ENCODE assay signal across 21 cellular contexts in genomic region chr2:210072493-210072892, GRCh38.
DNase-seq lines count a peak whose midpoint lies in the region; ATAC-seq, FAIRE-seq and TF ChIP-seq lines count a peak whose summit lies in the region.
"Had no signal": no experiment of that assay in that cellular context is flagged by ENCODE, and none has a peak within 500 bp of the region (broad histone marks: within the 10 kb centered on the region; RNA-seq: fewer than 3 reads in every experiment).

No MANE protein-coding gene starts in this region.

- no peak overlapping the region for H3K9ac ChIP-seq in endodermal cell (ENCODE audit: extremely low read depth, low read length, poor library complexity, severe bottlenecking)

- H3K27me3 ChIP-seq in endodermal cell (ENCODE audit: control insufficient read depth, insufficient read depth, low read length, poor library complexity, severe bottlenecking) = no peaks in the 10 kb centered on the region
- H3K27me3 ChIP-seq: brain microvascular endothelial cell, thyroid gland had no signal

- no peak overlapping the region for H3K27ac ChIP-seq in endodermal cell (ENCODE audit: low read depth, low read length)
- H3K27ac ChIP-seq: brain microvascular endothelial cell, thyroid gland, VCaP had no signal

- no peak overlapping the region for H3K27ac Mint-ChIP-seq in endodermal cell
- H3K27ac Mint-ChIP-seq: HFFc6; stimulated activated naive CD8-positive, alpha-beta T cell treated with anti-CD3 and anti-CD28 coated beads, Interleukin-15, Interleukin-2, amounts not matched to agents 100 ng/mL and 50 ng/mL, for 24 hours; T-helper 2 cell treated with Interferon-gamma antibody and Interleukin-4, amounts not matched to agents 5 μg/mL and 100 μg/mL, for 36 hours had no signal

- H3K9me3 ChIP-seq in endodermal cell (ENCODE audit: control insufficient read depth, low read length) = no peaks in the 10 kb centered on the region
- H3K9me3 ChIP-seq: thyroid gland had no signal

- H3K36me3 ChIP-seq in endodermal cell (ENCODE audit: control insufficient read depth, insufficient read depth, low read length) = peaks cover 3% of the 10 kb centered on the region
- H3K36me3 ChIP-seq: brain microvascular endothelial cell, thyroid gland had no signal

- no peaks in the 10 kb centered on the region for H3K27me3 Mint-ChIP-seq in endodermal cell (ENCODE audit: insufficient read depth)
- H3K27me3 Mint-ChIP-seq: stimulated activated naive CD8-positive, alpha-beta T cell treated with anti-CD3 and anti-CD28 coated beads, Interleukin-15, Interleukin-2, amounts not matched to agents 100 ng/mL and 50 ng/mL, for 24 hours had no signal

- H3K9me3 Mint-ChIP-seq in endodermal cell = no peaks in the 10 kb centered on the region
- H3K9me3 Mint-ChIP-seq: HFFc6; stimulated activated naive CD8-positive, alpha-beta T cell treated with anti-CD3 and anti-CD28 coated beads, Interleukin-15, Interleukin-2, amounts not matched to agents 100 ng/mL and 50 ng/mL, for 24 hours; T-helper 2 cell treated with Interferon-gamma antibody and Interleukin-4, amounts not matched to agents 5 μg/mL and 100 μg/mL, for 36 hours had no signal

- TF ChIP-seq CTCF in endodermal cell (conservative IDR thresholded peaks at IDR 0.05) = no peak

- FAIRE-seq in RCC 7860 (lab: Jason Lieb, UNC) = no peak
- FAIRE-seq: K562 had no signal

- WGBS in endodermal cell (ENCODE audit: insufficient coverage in 1 of 2, insufficient read length in 1 of 2), 2 experiments = 59 to 78% methylated on average over 5 of the region's 5 CpGs

- H3K4me1 ChIP-seq in endodermal cell (ENCODE audit: control insufficient read depth, insufficient read depth, low read length) = no peaks in the 10 kb centered on the region
- H3K4me1 ChIP-seq: thyroid gland had no signal

- no peaks in the 10 kb centered on the region for H3K36me3 Mint-ChIP-seq in endodermal cell (ENCODE audit: low read depth)

- ATAC-seq in GM18519 (IDR thresholded peaks at IDR 0.05; ENCODE audit: low FRiP score, unreplicated experiment) (peak; percentile 17), GM19463 (IDR thresholded peaks at IDR 0.05; ENCODE audit: unreplicated experiment) (peak; percentile 11), HG03175 (IDR thresholded peaks at IDR 0.05; ENCODE audit: unreplicated experiment) (peak; percentile 7), GM18498 (IDR thresholded peaks at IDR 0.05; ENCODE audit: unreplicated experiment) (no peak)

- DNase-seq in endodermal cell = peak; percentile 72
- DNase-seq in HCEC 1CT = no peak
- no peak for DNase-seq in RCC 7860 (ENCODE audit: low spot score)
- DNase-seq in T-helper 2 cell = no peak
- DNase-seq: activated CD4-positive, alpha-beta T cell treated with anti-CD3 and anti-CD28 coated beads, Interleukin-2, amount 50 U/mL, for 48 hours; activated effector memory CD4-positive, alpha-beta T cell treated with anti-CD3 and anti-CD28 coated beads, Interleukin-2, amount 50 U/mL, for 16 hours; activated T-cell treated with anti-CD3 and anti-CD28 coated beads for 4 hours; cortex of kidney; NCI-H526 treated with DMSO at 0.1 percent for 48 hours; stimulated activated CD4-positive, alpha-beta T cell treated with anti-CD3 and anti-CD28 coated beads, Interleukin-4, amount 100 ng/mL, for 1 hour; thyroid gland had no signal

- peaks cover 4% of the 10 kb centered on the region for H3K4me1 Mint-ChIP-seq in endodermal cell

- no peak overlapping the region for H3K4me3 Mint-ChIP-seq in endodermal cell
- H3K4me3 Mint-ChIP-seq: stimulated activated naive CD8-positive, alpha-beta T cell treated with anti-CD3 and anti-CD28 coated beads, Interleukin-15, Interleukin-2, amounts not matched to agents 100 ng/mL and 50 ng/mL, for 24 hours; T-helper 2 cell treated with Interferon-gamma antibody and Interleukin-4, amounts not matched to agents 5 μg/mL and 100 μg/mL, for 36 hours had no signal

- no peak overlapping the region for H3K4me3 ChIP-seq in endodermal cell (ENCODE audit: low read length)
- H3K4me3 ChIP-seq: K562, thyroid gland had no signal
